Comparison of ENCODE assay signal across 27 cellular contexts in genomic region chr18:21722687-21723086, GRCh38.
"Had no signal": no experiment of that assay in that cellular context is flagged by ENCODE, and none has a peak within 500 bp of the region (broad histone marks: within the 10 kb centered on the region; RNA-seq: fewer than 3 reads in every experiment).

No MANE protein-coding gene starts in this region.

- H3K4me3 ChIP-seq: ovary, psoas muscle, right lobe of liver, sigmoid colon, suprapubic skin, testis, tibial artery, transverse colon, vagina had no signal

- H3K27me3 ChIP-seq: neutrophil, ovary, right lobe of liver, sigmoid colon, suprapubic skin, testis, tibial artery, transverse colon, vagina had no signal

- ATAC-seq: naive thymus-derived CD8-positive, alpha-beta T cell; natural killer cell treated with Interleukin-12 subunit alpha and Interleukin-12 subunit beta and Interleukin-15 and Interleukin-18, amount 100 ng/mL, for 72 hours; psoas muscle; right cardiac atrium; right lobe of liver; stimulated activated effector memory CD8-positive, alpha-beta T cell treated with anti-CD3 and anti-CD28 coated beads, Interleukin-12 subunit alpha, Interleukin-12 subunit beta, amount 100 ng/mL, for 72 hours; stimulated activated naive B cell treated with anti-CD40 and anti-IgM and Interleukin-4, amounts not matched to agents 10 μg/mL and 1 μg/mL and 100 μg/mL, for 72 hours had no signal

- H3K27ac ChIP-seq: neutrophil, ovary, parathyroid adenoma, psoas muscle, right lobe of liver, sigmoid colon, suprapubic skin, testis, tibial artery, transverse colon, vagina had no signal

- FAIRE-seq: small intestine, urothelium cell line had no signal

- H3K9me3 ChIP-seq: neutrophil, ovary, psoas muscle, right lobe of liver, sigmoid colon, suprapubic skin, testis, tibial artery, transverse colon, vagina had no signal

- DNase-seq: naive thymus-derived CD8-positive, alpha-beta T cell; nephron progenitor cell; nucleus accumbens; ovary; posterior cingulate gyrus; psoas muscle; right cardiac atrium; right lobe of liver; sigmoid colon; small intestine; stimulated activated CD4-positive, alpha-beta T cell treated with anti-CD3 and anti-CD28 coated beads, Interleukin-15, amount 100 ng/mL, for 24 hours; stimulated activated CD4-positive, alpha-beta T cell treated with anti-CD3 and anti-CD28 coated beads, Interleukin-2, amount 100 ng/mL, for 24 hours; stimulated activated CD4-positive, alpha-beta T cell treated with anti-CD3 and anti-CD28 coated beads, Interleukin-2, amount 100 ng/mL, for 48 hours; stimulated activated CD4-positive, alpha-beta T cell treated with anti-CD3 and anti-CD28 coated beads, Interleukin-4, amount 100 ng/mL, for 24 hours; stimulated activated naive B cell treated with anti-CD40 and anti-IgM and Interleukin-4, amounts not matched to agents 10 μg/mL and 1 μg/mL and 100 μg/mL, for 72 hours; stimulated activated naive CD4-positive, alpha-beta T cell treated with Interleukin-2 at 50 U/mL for 16 hours; substantia nigra; testis; tibial artery; transverse colon had no signal

- H3K4me1 ChIP-seq: parathyroid adenoma, psoas muscle, right lobe of liver, sigmoid colon, suprapubic skin, testis, tibial artery, transverse colon, vagina had no signal

- H3K36me3 ChIP-seq: neutrophil, ovary, right lobe of liver, sigmoid colon, suprapubic skin, tibial artery, transverse colon, vagina had no signal
